In genomic region chr13:100534147-100534818, GRCh38 we compare ENCODE assay signal across 19 cellular contexts.
"Had no signal": no experiment of that assay in that cellular context is flagged by ENCODE, and none has a peak within 500 bp of the region (broad histone marks: within the 10 kb centered on the region; RNA-seq: fewer than 3 reads in every experiment).

No MANE protein-coding gene starts in this region.

- H3K27me3 Mint-ChIP-seq: activated CD8-positive, alpha-beta T cell treated with anti-CD3 and anti-CD28 coated beads for 36 hours; T-cell had no signal

- ATAC-seq: activated CD8-positive, alpha-beta T cell treated with anti-CD3 and anti-CD28 coated beads for 36 hours; gastrocnemius medialis; stimulated activated naive CD8-positive, alpha-beta T cell treated with anti-CD3 and anti-CD28 coated beads, Interleukin-15, Interleukin-2, amounts not matched to agents 100 U/mL and 50 U/mL, for 24 hours; T-cell had no signal

- H3K9me3 ChIP-seq: adrenal gland, colonic mucosa, gastrocnemius medialis, lower lobe of right lung, prostate gland, suprapubic skin, upper lobe of right lung had no signal

- DNase-seq: activated CD4-positive, alpha-beta T cell treated with anti-CD3 and anti-CD28 coated beads for 4 hours; activated CD8-positive, alpha-beta T cell treated with anti-CD3 and anti-CD28 coated beads for 36 hours; activated naive CD4-positive, alpha-beta T cell treated with anti-CD3 and anti-CD28 coated beads, Interleukin-2, amount 50 U/mL, for 16 hours; adrenal gland; caudate nucleus; effector CD4-positive, alpha-beta T cell; gastrocnemius medialis; midbrain; stimulated activated CD4-positive, alpha-beta T cell treated with anti-CD3 and anti-CD28 coated beads, Interleukin-12 subunit alpha, Interleukin-12 subunit beta, amount 100 ng/mL, for 4 hours; stimulated activated CD4-positive, alpha-beta T cell treated with anti-CD3 and anti-CD28 coated beads, Interleukin-2, amount 100 ng/mL, for 48 hours; stimulated activated naive CD8-positive, alpha-beta T cell treated with anti-CD3 and anti-CD28 coated beads, Interleukin-15, Interleukin-2, amounts not matched to agents 100 U/mL and 50 U/mL, for 24 hours; T-cell; upper lobe of right lung; WERI-Rb-1 had no signal

- H3K27me3 ChIP-seq: adrenal gland, colonic mucosa, gastrocnemius medialis, suprapubic skin, upper lobe of right lung had no signal

- H3K27ac ChIP-seq: adrenal gland, colonic mucosa, gastrocnemius medialis, lower lobe of right lung, prostate gland, suprapubic skin, upper lobe of right lung, WERI-Rb-1 had no signal

- H3K4me3 ChIP-seq: adrenal gland, colonic mucosa, gastrocnemius medialis, lower lobe of right lung, prostate gland, suprapubic skin, upper lobe of right lung had no signal

- H3K36me3 ChIP-seq: colonic mucosa, prostate gland, upper lobe of right lung had no signal

- H3K9me3 Mint-ChIP-seq: activated CD8-positive, alpha-beta T cell treated with anti-CD3 and anti-CD28 coated beads for 36 hours; activated T-helper 2 cell treated with anti-CD3 and anti-CD28 coated beads, Interferon-gamma antibody, Interleukin-2, Interleukin-4, amounts not matched to agents 10 μg/mL and 5 μg/mL and 100 μg/mL, durations not matched to agents 14 hours and 24 hours and 36 hours had no signal

- H3K27ac Mint-ChIP-seq: activated CD8-positive, alpha-beta T cell treated with anti-CD3 and anti-CD28 coated beads for 36 hours; activated T-helper 2 cell treated with anti-CD3 and anti-CD28 coated beads, Interferon-gamma antibody, Interleukin-2, Interleukin-4, amounts not matched to agents 10 μg/mL and 5 μg/mL and 100 μg/mL, durations not matched to agents 14 hours and 24 hours and 36 hours; T-cell had no signal

- H3K4me1 ChIP-seq: colonic mucosa, gastrocnemius medialis, lower lobe of right lung, prostate gland, suprapubic skin, upper lobe of right lung had no signal

- H3K4me3 Mint-ChIP-seq: activated CD8-positive, alpha-beta T cell treated with anti-CD3 and anti-CD28 coated beads for 36 hours; T-cell had no signal
